Comparison of ENCODE assay signal across 30 cellular contexts in genomic region chr7:89064831-89065230, GRCh38.
"Had no signal": no experiment of that assay in that cellular context is flagged by ENCODE, and none has a peak within 500 bp of the region (broad histone marks: within the 10 kb centered on the region; RNA-seq: fewer than 3 reads in every experiment).

No MANE protein-coding gene starts in this region.

- H3K27ac Mint-ChIP-seq: activated CD4-positive, alpha-beta memory T cell treated with anti-CD3 and anti-CD28 coated beads, Interleukin-2, amount 10 ng/mL, durations not matched to agents 7 days and 5 days; activated CD4-positive, alpha-beta T cell treated with anti-CD3 and anti-CD28 coated beads, Interleukin-2, amount 10 ng/mL, durations not matched to agents 7 days and 5 days; activated T-helper 17 cell treated with anti-CD3 and anti-CD28 coated beads, Interleukin-2, amount 50 U/mL, for 72 hours; naive B cell; nephron progenitor cell; T-helper 17 cell had no signal

- H3K27ac ChIP-seq: body of pancreas, coronary artery, dorsolateral prefrontal cortex, gastroesophageal sphincter, hepatocyte, pancreas, prostate gland, right atrium auricular region, suprapubic skin, tibial artery had no signal

- H2AFZ ChIP-seq: hepatocyte had no signal

- H3K9me3 ChIP-seq: body of pancreas, gastroesophageal sphincter, pancreas, prostate gland, right atrium auricular region, suprapubic skin, tibial artery had no signal

- H3K36me3 ChIP-seq: gastroesophageal sphincter, pancreas, prostate gland, right atrium auricular region, suprapubic skin, tibial artery had no signal

- H3K27me3 Mint-ChIP-seq: activated CD4-positive, alpha-beta memory T cell treated with anti-CD3 and anti-CD28 coated beads, Interleukin-2, amount 10 ng/mL, durations not matched to agents 7 days and 5 days; activated CD4-positive, alpha-beta T cell treated with anti-CD3 and anti-CD28 coated beads, Interleukin-2, amount 10 ng/mL, durations not matched to agents 7 days and 5 days; activated T-helper 17 cell treated with anti-CD3 and anti-CD28 coated beads, Interleukin-2, amount 50 U/mL, for 72 hours; naive B cell; T-helper 17 cell had no signal

- H3K9me3 Mint-ChIP-seq: activated CD4-positive, alpha-beta T cell treated with anti-CD3 and anti-CD28 coated beads, Interleukin-2, amount 10 ng/mL, durations not matched to agents 7 days and 5 days; activated T-cell treated with anti-CD3 and anti-CD28 coated beads, Interleukin-2, amount 50 U/mL, for 4 hours; activated T-helper 17 cell treated with anti-CD3 and anti-CD28 coated beads, Interleukin-2, amount 50 U/mL, for 72 hours; nephron progenitor cell had no signal

- H3K4me1 ChIP-seq: body of pancreas, gastroesophageal sphincter, pancreas, prostate gland, right atrium auricular region, suprapubic skin, tibial artery had no signal

- H3K79me2 ChIP-seq: hepatocyte had no signal

- H3K36me3 Mint-ChIP-seq: naive B cell had no signal

- H3K4me3 Mint-ChIP-seq: activated CD4-positive, alpha-beta memory T cell treated with anti-CD3 and anti-CD28 coated beads, Interleukin-2, amount 10 ng/mL, durations not matched to agents 7 days and 5 days; activated CD4-positive, alpha-beta T cell treated with anti-CD3 and anti-CD28 coated beads, Interleukin-2, amount 10 ng/mL, durations not matched to agents 7 days and 5 days; activated T-cell treated with anti-CD3 and anti-CD28 coated beads, Interleukin-2, amount 50 U/mL, for 4 hours; activated T-helper 17 cell treated with anti-CD3 and anti-CD28 coated beads, Interleukin-2, amount 50 U/mL, for 72 hours; naive B cell; nephron progenitor cell; T-helper 17 cell had no signal

- H3K27me3 ChIP-seq: body of pancreas, dorsolateral prefrontal cortex, gastroesophageal sphincter, hepatocyte, pancreas, right atrium auricular region, suprapubic skin, tibial artery had no signal

- DNase-seq: activated CD4-positive, alpha-beta memory T cell treated with anti-CD3 and anti-CD28 coated beads, Interleukin-2, amount 10 ng/mL, durations not matched to agents 7 days and 5 days; activated CD4-positive, alpha-beta T cell treated with anti-CD3 and anti-CD28 coated beads, Interleukin-2, amount 10 ng/mL, durations not matched to agents 7 days and 5 days; activated CD4-positive, CD25-positive, alpha-beta regulatory T cell treated with anti-CD3 and anti-CD28 coated beads, Interleukin-2, amount 50 U/mL, for 72 hours; activated gamma-delta T cell treated with Interleukin-2 at 50 U/mL for 16 hours; activated naive CD4-positive, alpha-beta T cell treated with anti-CD3 and anti-CD28 coated beads, Interleukin-2, amount 50 U/mL, for 16 hours; activated T-cell treated with anti-CD3 and anti-CD28 coated beads, Interleukin-2, amount 50 U/mL, for 4 hours; amniotic stem cell; body of pancreas; dorsolateral prefrontal cortex; effector memory CD4-positive, alpha-beta T cell; erythroblast; left cardiac atrium; left ventricle myocardium superior; mammary epithelial cell; naive B cell; nephron progenitor cell; pancreas; stimulated activated CD4-positive, alpha-beta T cell treated with anti-CD3 and anti-CD28 coated beads, Interleukin-15, amount 100 ng/mL, for 24 hours; stimulated activated CD4-positive, alpha-beta T cell treated with anti-CD3 and anti-CD28 coated beads, Interleukin-2, amount 100 ng/mL, for 24 hours; stimulated activated naive CD4-positive, alpha-beta T cell; T-helper 17 cell; T1000; tibial artery had no signal

- H3K4me2 ChIP-seq: hepatocyte had no signal

- H3K4me1 Mint-ChIP-seq: activated CD4-positive, alpha-beta memory T cell treated with anti-CD3 and anti-CD28 coated beads, Interleukin-2, amount 10 ng/mL, durations not matched to agents 7 days and 5 days; activated CD4-positive, alpha-beta T cell treated with anti-CD3 and anti-CD28 coated beads, Interleukin-2, amount 10 ng/mL, durations not matched to agents 7 days and 5 days; activated T-helper 17 cell treated with anti-CD3 and anti-CD28 coated beads, Interleukin-2, amount 50 U/mL, for 72 hours; naive B cell; nephron progenitor cell; T-helper 17 cell had no signal

- H3K4me3 ChIP-seq: body of pancreas, coronary artery, dorsolateral prefrontal cortex, gastroesophageal sphincter, hepatocyte, pancreas, prostate gland, right atrium auricular region, suprapubic skin, tibial artery had no signal
